Comparison of ENCODE assay signal across 8 cellular contexts in the genomic region with DNA sequence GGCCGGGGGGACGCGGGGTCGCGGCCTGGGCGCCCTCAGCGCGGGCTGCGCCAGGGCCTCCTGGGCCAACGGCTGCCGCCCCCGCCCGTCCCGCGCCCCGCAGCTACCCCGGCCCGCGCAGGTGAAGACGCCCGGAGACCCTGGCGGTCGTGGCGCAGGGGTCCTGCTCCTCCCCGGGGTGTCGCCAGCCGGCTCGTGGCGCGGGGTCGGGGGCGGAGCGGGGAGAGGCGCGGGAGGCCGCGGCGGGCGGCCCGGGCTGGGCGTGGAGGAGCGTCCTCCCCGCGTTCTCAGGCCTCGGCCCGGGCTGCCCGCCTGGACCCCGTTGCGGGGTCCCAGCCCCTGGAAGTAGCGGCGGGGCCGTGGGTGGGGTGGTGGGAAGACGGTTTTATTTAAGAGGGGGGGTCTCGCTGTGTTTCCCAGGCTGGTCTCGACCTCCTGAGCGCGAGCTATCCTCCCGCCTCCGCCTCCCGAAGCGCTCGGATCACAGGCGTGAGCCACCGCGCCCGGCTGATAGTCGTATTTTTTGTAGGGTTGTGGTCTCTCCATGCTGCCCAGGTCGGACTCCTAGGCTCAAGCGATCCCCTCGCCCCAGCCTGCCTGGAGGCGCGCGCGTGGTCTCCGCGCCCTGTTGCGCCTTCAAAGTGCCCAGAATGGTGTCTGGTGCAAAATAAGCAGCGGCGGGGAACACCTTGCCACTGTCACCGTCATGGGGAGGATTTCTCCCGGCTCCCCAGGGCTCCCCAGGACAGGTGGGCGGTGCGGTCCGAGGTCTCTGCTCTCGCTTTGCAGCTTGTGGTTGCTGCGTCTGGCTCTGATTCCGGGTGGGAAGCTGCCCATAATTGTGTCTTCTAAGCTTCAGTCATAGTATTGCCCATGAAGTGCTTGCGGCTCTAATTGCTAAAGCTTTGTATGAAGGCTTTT. TPM values are rescaled to one million over a fixed set of nuclear protein-coding genes. Genes with fewer than 3 reads are reported as not detected.
DNase-seq lines count a peak whose midpoint lies in the region; ATAC-seq and TF ChIP-seq lines count a peak whose summit lies in the region.

No MANE protein-coding gene starts in this region.

- peak overlapping the region; percentile 61 to 99 (median 76) for H3K4me3 ChIP-seq in heart left ventricle
- peak overlapping the region; percentile 80 for H3K4me3 ChIP-seq in astrocyte of the spinal cord (ENCODE audit: low read depth, low read length)

- peaks cover 4 to 79% (median 56%) of the 10 kb centered on the region in 12 donors for H3K4me1 ChIP-seq in heart left ventricle

- in situ Hi-C loops in astrocyte of the spinal cord (cut with HindIII; ENCODE audit: low sequenced_read_pairs) = no loop called here

- TF ChIP-seq POLR2A in heart left ventricle (IDR thresholded peaks at IDR 0.05) = no peak

- peak overlapping the region; percentile 46 to 88 (median 77) for H3K27ac ChIP-seq in heart left ventricle
- H3K27ac ChIP-seq in layer of hippocampus (ENCODE audit: low read depth, low read length) = peak overlapping the region; percentile 10

- no peaks in the 10 kb centered on the region for H3K36me3 ChIP-seq in heart left ventricle

- intact Hi-C loops in heart left ventricle (cut with DNase I) (loop anchor here in 1 of 10 donors (5.0 kb wide), 1 partner anchor 230 kb away; no protein-coding TSS in a partner anchor), Right ventricle myocardium inferior (cut with DNase I) (loop anchor here (2.0 kb wide), 1 partner anchor 14 kb away; no protein-coding TSS in a partner anchor)

- H3K27me3 ChIP-seq in heart left ventricle = no peaks in the 10 kb centered on the region
- H3K27me3 ChIP-seq in layer of hippocampus (ENCODE audit: control insufficient read depth, insufficient read depth, low read length) = no peaks in the 10 kb centered on the region

- ATAC-seq in heart left ventricle = no peak
- ATAC-seq in Right ventricle myocardium inferior = no peak
- peak; percentile 3 for ATAC-seq in HG03108 (IDR thresholded peaks at IDR 0.05; ENCODE audit: unreplicated experiment)

- DNase-seq in heart left ventricle = peak in 2 of 5 donors; percentile 7 to 31
- DNase-seq in Right ventricle myocardium inferior (ENCODE audit: missing footprints) = no peak
- peak; percentile 64 for DNase-seq in RPMI8226
- DNase-seq in astrocyte of the spinal cord (ENCODE audit: low read depth, low spot score) = peak; percentile 40
- DNase-seq in stimulated activated CD8-positive, alpha-beta memory T cell treated with anti-CD3 and anti-CD28 coated beads, Interleukin-12 subunit alpha, Interleukin-12 subunit beta, amount 100 ng/mL, for 4 hours (ENCODE audit: low read depth) = peak; percentile 16
- no peak for DNase-seq in NOMO-1 treated with dmso at 0.1 percent for 144 hours (lab: John Stamatoyannopoulos, UW; ENCODE audit: unreplicated experiment)

- 0% methylated on average over 8 to 88 of the region's 88 CpGs for WGBS in heart left ventricle, 4 donors

- no peaks in the 10 kb centered on the region for H3K9me3 ChIP-seq in heart left ventricle

- TF ChIP-seq CTCF in heart left ventricle (IDR thresholded peaks at IDR 0.05) (no peak), astrocyte of the spinal cord (IDR thresholded peaks at IDR 0.05; ENCODE audit: low read depth, low read length) (no peak)

RNA-seq across cellular contexts. Expression of a gene that starts 15.3 kb away (rescaled TPM):
- total RNA-seq in heart left ventricle (100 to 1,000 TPM; 117 to 203 (median 157) TPM), Right ventricle myocardium inferior (176 TPM)
- 100 to 1,000 TPM; 111 to 148 TPM for polyA plus RNA-seq in heart left ventricle

RNA-seq across cellular contexts. Expression of a gene that starts 59.3 kb away (rescaled TPM):
- 10 to 100 TPM; 14.6 to 27.3 (median 18.6) TPM for total RNA-seq in heart left ventricle
- 10 to 100 TPM; 19.7 to 34.1 TPM for polyA plus RNA-seq in heart left ventricle
- total RNA-seq in Right ventricle myocardium inferior = 19.1 TPM

Comparison
In these comparisons a context has a peak if more than half of its experiments do, and no peak if none do; other contexts are left out.
1. DNase-seq: peak in RPMI8226 (single experiment), astrocyte of the spinal cord (single experiment) and stimulated activated CD8-positive, alpha-beta memory T cell treated with anti-CD3 and anti-CD28 coated beads, Interleukin-12 subunit alpha, Interleukin-12 subunit beta, amount 100 ng/mL, for 4 hours (single experiment); none in Right ventricle myocardium inferior (single experiment) and NOMO-1 treated with dmso at 0.1 percent for 144 hours (single experiment).